Comparison of ENCODE assay signal across 15 cellular contexts in the genomic region with DNA sequence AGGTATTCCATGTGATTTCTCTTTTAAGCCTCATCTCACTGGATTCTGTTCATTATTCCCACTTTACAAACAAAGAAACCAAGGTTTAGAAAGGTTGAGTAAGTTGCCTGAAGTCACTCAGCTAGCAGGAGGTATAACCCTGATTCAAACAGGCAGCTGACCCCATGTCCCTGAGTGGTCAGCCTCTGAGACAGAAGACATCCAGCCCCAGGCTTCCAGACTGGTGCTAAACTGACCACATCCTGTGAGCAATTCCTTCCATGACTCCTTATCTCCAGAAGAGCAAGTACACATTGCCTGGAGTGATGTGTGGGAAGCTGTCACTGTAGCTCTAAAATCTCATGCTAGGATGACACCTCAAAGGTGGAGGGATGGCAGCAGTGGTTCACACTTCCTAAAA. TPM values are rescaled to one million over a fixed set of nuclear protein-coding genes. Genes with fewer than 3 reads are reported as not detected.
A peak's percentile ranks its signal among the peaks of the same experiment; 100 is the strongest.
DNase-seq lines count a peak whose midpoint lies in the region; ATAC-seq, FAIRE-seq and TF ChIP-seq lines count a peak whose summit lies in the region.
"Had no signal": no experiment of that assay in that cellular context is flagged by ENCODE, and none has a peak within 500 bp of the region (broad histone marks: within the 10 kb centered on the region; RNA-seq: fewer than 3 reads in every experiment).

No MANE protein-coding gene starts in this region.

- H3K27ac ChIP-seq in keratinocyte (ENCODE audit: control insufficient read depth, insufficient read depth, low read length), result no peak overlapping the region
- no peak overlapping the region for H3K27ac ChIP-seq in small intestine (ENCODE audit: low read depth in 1 of 2, low read length in 1 of 2)
- H3K27ac ChIP-seq: stomach had no signal

- ATAC-seq in stimulated activated naive B cell treated with anti-CD40 and anti-IgM and Interleukin-4, amounts not matched to agents 10 μg/mL and 1 μg/mL and 100 μg/mL, for 72 hours (replicated peaks), result no peak

- H3K4me1 Mint-ChIP-seq in stimulated activated naive B cell treated with anti-CD40 and anti-IgM and Interleukin-4, amounts not matched to agents 10 μg/mL and 1 μg/mL and 100 μg/mL, for 72 hours, result peaks cover 3 to 6% of the 10 kb centered on the region in 2 donors
- H3K4me1 Mint-ChIP-seq: activated naive CD4-positive, alpha-beta T cell treated with anti-CD3 and anti-CD28 coated beads, Interleukin-2, amount 50 U/mL, for 24 hours had no signal

- H4K20me1 ChIP-seq in keratinocyte (ENCODE audit: control insufficient read depth, extremely low read depth, insufficient read depth, low read length), result no peaks in the 10 kb centered on the region

- H3K79me2 ChIP-seq in keratinocyte (ENCODE audit: control insufficient read depth, insufficient read depth, low read length), result no peaks in the 10 kb centered on the region

- DNase-seq in AG08396 (ENCODE audit: low spot score), result peak; percentile 83
- peak; percentile 83 for DNase-seq in LHCN-M2 (ENCODE audit: low read depth)
- DNase-seq in astrocyte of the hippocampus (ENCODE audit: low read depth, low spot score), result peak; percentile 92
- DNase-seq in keratinocyte (ENCODE audit: low read depth, low spot score), result peak; percentile 23
- DNase-seq in amygdala (lab: John Stamatoyannopoulos, UW), result no peak
- no peak for DNase-seq in germinal center (ENCODE audit: low spot score)
- DNase-seq in small intestine, result no peak
- DNase-seq in stimulated activated naive B cell treated with anti-CD40 and anti-IgM and Interleukin-4, amounts not matched to agents 10 μg/mL and 1 μg/mL and 100 μg/mL, for 72 hours, result no peak
- DNase-seq: BE2C; NCI-H1092 treated with DMSO at 0.1 percent for 48 hours; NCI-H69; stimulated activated CD4-positive, alpha-beta T cell treated with anti-CD3 and anti-CD28 coated beads, Interleukin-2, amount 100 ng/mL, for 24 hours; stomach had no signal

- H3K9me3 Mint-ChIP-seq in stimulated activated naive B cell treated with anti-CD40 and anti-IgM and Interleukin-4, amounts not matched to agents 10 μg/mL and 1 μg/mL and 100 μg/mL, for 72 hours, result peaks cover 0 to 1% of the 10 kb centered on the region in 2 donors
- H3K9me3 Mint-ChIP-seq: activated naive CD4-positive, alpha-beta T cell treated with anti-CD3 and anti-CD28 coated beads, Interleukin-2, amount 50 U/mL, for 24 hours had no signal

- no peak overlapping the region for H3K9ac ChIP-seq in keratinocyte (ENCODE audit: control insufficient read depth, extremely low read depth, insufficient read depth, low read length)

- H3K9me3 ChIP-seq in keratinocyte (ENCODE audit: control insufficient read depth, low read depth, low read length) (no peaks in the 10 kb centered on the region), small intestine (ENCODE audit: control insufficient read depth, low read depth) (no peaks in the 10 kb centered on the region)
- H3K9me3 ChIP-seq: BE2C, stomach had no signal

- H2AFZ ChIP-seq in keratinocyte (ENCODE audit: control insufficient read depth, low read length), result no peak overlapping the region

- no peaks in the 10 kb centered on the region for H3K36me3 Mint-ChIP-seq in stimulated activated naive B cell treated with anti-CD40 and anti-IgM and Interleukin-4, amounts not matched to agents 10 μg/mL and 1 μg/mL and 100 μg/mL, for 72 hours

- no peak overlapping the region for H3K4me3 Mint-ChIP-seq in stimulated activated naive B cell treated with anti-CD40 and anti-IgM and Interleukin-4, amounts not matched to agents 10 μg/mL and 1 μg/mL and 100 μg/mL, for 72 hours
- H3K4me3 Mint-ChIP-seq: activated naive CD4-positive, alpha-beta T cell treated with anti-CD3 and anti-CD28 coated beads, Interleukin-2, amount 50 U/mL, for 24 hours had no signal

- H3K36me3 ChIP-seq in keratinocyte (ENCODE audit: control insufficient read depth in 2 of 2, extremely low read depth in 1 of 2, insufficient read depth in 2 of 2, low read length in 2 of 2) (no peaks in the 10 kb centered on the region), small intestine (ENCODE audit: control insufficient read depth in 2 of 2, insufficient read depth in 2 of 2, low read length in 2 of 2) (no peaks in the 10 kb centered on the region)
- H3K36me3 ChIP-seq: BE2C, stomach had no signal

- H3K27me3 ChIP-seq in keratinocyte (ENCODE audit: control insufficient read depth, extremely low read depth, insufficient read depth, low read length) (peaks cover 36% of the 10 kb centered on the region), small intestine (ENCODE audit: control insufficient read depth in 2 of 2, insufficient read depth in 2 of 2, low read length in 2 of 2) (peaks cover 10 to 18% of the 10 kb centered on the region in 2 donors)

- H3K9me1 ChIP-seq in keratinocyte (ENCODE audit: control insufficient read depth, extremely low read depth, insufficient read depth, low read length), result no peaks in the 10 kb centered on the region

- no peak overlapping the region for H3K4me3 ChIP-seq in keratinocyte (ENCODE audit: control insufficient read depth in 2 of 3, extremely low read depth in 1 of 3, insufficient read depth in 2 of 3, low read depth in 1 of 3, low read length in 3 of 3)
- H3K4me3 ChIP-seq in small intestine (ENCODE audit: low read depth in 1 of 2, low read length in 2 of 2), result no peak overlapping the region
- H3K4me3 ChIP-seq: stomach had no signal

- FAIRE-seq in keratinocyte (lab: Jason Lieb, UNC) (no peak), small intestine (lab: Jason Lieb, UNC) (no peak)
- FAIRE-seq: islet of Langerhans had no signal

- peaks cover 28 to 38% of the 10 kb centered on the region in 2 donors for H3K27me3 Mint-ChIP-seq in stimulated activated naive B cell treated with anti-CD40 and anti-IgM and Interleukin-4, amounts not matched to agents 10 μg/mL and 1 μg/mL and 100 μg/mL, for 72 hours

- no peak overlapping the region for H3K27ac Mint-ChIP-seq in stimulated activated naive B cell treated with anti-CD40 and anti-IgM and Interleukin-4, amounts not matched to agents 10 μg/mL and 1 μg/mL and 100 μg/mL, for 72 hours
- H3K27ac Mint-ChIP-seq: activated naive CD4-positive, alpha-beta T cell treated with anti-CD3 and anti-CD28 coated beads, Interleukin-2, amount 50 U/mL, for 24 hours had no signal

- H3K4me1 ChIP-seq in keratinocyte (ENCODE audit: control insufficient read depth, extremely low read depth, insufficient read depth, low read length) (peaks cover 4% of the 10 kb centered on the region), small intestine (ENCODE audit: control insufficient read depth in 2 of 2, insufficient read depth in 1 of 2, low read depth in 1 of 2, low read length in 1 of 2) (no peaks in the 10 kb centered on the region)

- dilution Hi-C loops in keratinocyte (cut with MboI; ENCODE audit: extremely low pct_ligation_motif_present, low sequenced_read_pairs), result no loop called here

- TF ChIP-seq CTCF in keratinocyte (optimal IDR thresholded peaks at IDR 0.05 in 1 of 3, IDR thresholded peaks at IDR 0.05 in 1 of 3, conservative IDR thresholded peaks at IDR 0.05 in 1 of 3; ENCODE audit: extremely low read depth in 1 of 3, insufficient read depth in 2 of 3, low read length in 3 of 3), result no peak

- H3K4me2 ChIP-seq in keratinocyte (ENCODE audit: control insufficient read depth, extremely low read depth, insufficient read depth, low read depth, low read length), result no peak overlapping the region

RNA-seq across cellular contexts. Expression of a gene that starts 3.7 kb away (rescaled TPM):
- 0.46 TPM in 1 of 2 replicates, not detected in the other for total RNA-seq in LHCN-M2 (2014; rRNA removed)
- 1.1 TPM for polyA plus RNA-seq in LHCN-M2 (2012)
- polyA plus RNA-seq in keratinocyte, result 0.76 to 1.1 TPM (median 0.99 TPM) in 3 replicates
- not detected for polyA plus RNA-seq in keratinocyte (2011; ENCODE audit: low read depth)
- polyA plus RNA-seq in keratinocyte (2011; cell fraction: cytosol; rRNA removed), result 1.4 and 1.6 TPM in 2 replicates
- 0.65 and 2.2 TPM in 2 replicates for polyA plus RNA-seq in keratinocyte (2011; cell fraction: nucleus; rRNA removed)
- polyA plus RNA-seq in keratinocyte (2012; ENCODE audit: low replicate concordance), result 0.34 and 0.89 TPM in 2 replicates
- 0.56 to 0.85 TPM (median 0.80 TPM) in 3 replicates for polyA minus RNA-seq in keratinocyte
- polyA minus RNA-seq in keratinocyte (2011; cell fraction: cytosol; rRNA and poly(A)+ RNA removed), result not detected
- 1.2 TPM in 1 of 2 replicates, not detected in the other for polyA minus RNA-seq in keratinocyte (2011; cell fraction: nucleus; rRNA and poly(A)+ RNA removed)
- polyA plus RNA-seq in small intestine, result under 1 TPM in 1 of 3 donors, not detected in 2; 0.60 TPM
- total RNA-seq: stomach had no signal
- polyA plus RNA-seq: stomach had no signal

Comparison
In these comparisons a context has a peak if more than half of its experiments do, and no peak if none do; other contexts are left out.
1. DNase-seq: peak in AG08396 (single experiment), LHCN-M2 (single experiment), astrocyte of the hippocampus (single experiment) and keratinocyte (single experiment); none in amygdala (0 of 56), germinal center (single experiment), small intestine (single experiment) and stimulated activated naive B cell treated with anti-CD40 and anti-IgM and Interleukin-4, amounts not matched to agents 10 μg/mL and 1 μg/mL and 100 μg/mL, for 72 hours (single experiment).